In genomic region chr12:122060069-122060468, GRCh38 we compare ENCODE assay signal across 1 cellular context.
TF ChIP-seq lines count a peak whose summit lies in the region.

No MANE protein-coding gene starts in this region.

TF ChIP-seq in endothelial cell of umbilical vein, 7 proteins besides CTCF, POLR2A, EP300 and RAD21:
- TF ChIP-seq MYC (IDR thresholded peaks at IDR 0.05; ENCODE audit: low read depth, low read length) (no peak), MAX (IDR thresholded peaks at IDR 0.05; ENCODE audit: insufficient read depth, insufficient read length) (no peak), EZH2 (IDR thresholded peaks at IDR 0.05; ENCODE audit: borderline replicate concordance, low read depth, low read length, severe bottlenecking) (no peak), JUN (IDR thresholded peaks at IDR 0.05; ENCODE audit: borderline replicate concordance, insufficient read depth, insufficient read length, low read depth) (no peak), FOS (IDR thresholded peaks at IDR 0.05; ENCODE audit: borderline replicate concordance, insufficient read depth, low read length) (no peak), POLR2AphosphoS5 (IDR thresholded peaks at IDR 0.05; ENCODE audit: insufficient read depth, low read depth, low read length) (no peak), GATA2 (IDR thresholded peaks at IDR 0.05; ENCODE audit: insufficient read depth, insufficient read length, low read depth, low read length) (no peak)
